In genomic region chr9:133514475-133515239, GRCh38 we compare ENCODE assay signal across 12 cellular contexts. TPM values are rescaled to one million over a fixed set of nuclear protein-coding genes. Genes with fewer than 3 reads are reported as not detected.
A peak's percentile ranks its signal among the peaks of the same experiment; 100 is the strongest.
DNase-seq lines count a peak whose midpoint lies in the region; ATAC-seq and TF ChIP-seq lines count a peak whose summit lies in the region.
"Had no signal": no experiment of that assay in that cellular context is flagged by ENCODE, and none has a peak within 500 bp of the region (broad histone marks: within the 10 kb centered on the region; RNA-seq: fewer than 3 reads in every experiment).

No MANE protein-coding gene starts in this region.

- DNase-seq in DMS79 treated with DMSO at 0.1 percent for 48 hours (lab: John Stamatoyannopoulos, UW) (peak; percentile 79), NCI-H2196 (lab: John Stamatoyannopoulos, UW; ENCODE audit: unreplicated experiment) (peak; percentile 64), fibroblast of the aortic adventitia (ENCODE audit: low read depth) (peak; percentile 49), posterior cingulate gyrus (peak in 9 of 10 donors; percentile 48 to 94 (median 64)), SIG-M5 (lab: John Stamatoyannopoulos, UW) (no peak)
- no peak for DNase-seq in activated naive CD8-positive, alpha-beta T cell treated with anti-CD3 and anti-CD28 coated beads for 36 hours
- DNase-seq: CD4-positive, alpha-beta memory T cell; NCI-H226 had no signal

- no peaks in the 10 kb centered on the region for H3K9me3 Mint-ChIP-seq in activated naive CD8-positive, alpha-beta T cell treated with anti-CD3 and anti-CD28 coated beads for 36 hours
- H3K9me3 Mint-ChIP-seq: CD4-positive, alpha-beta memory T cell; dendritic cell treated with granulocyte-macrophage colony-stimulating factor and Interleukin-4, amounts not matched to agents 40 ng/mL and 50 ng/mL, for 4 days had no signal

- ATAC-seq in HG02588 (IDR thresholded peaks at IDR 0.05; ENCODE audit: unreplicated experiment) = no peak
- ATAC-seq in HG03354 (IDR thresholded peaks at IDR 0.05; ENCODE audit: poor library complexity, severe bottlenecking, unreplicated experiment) = no peak

- H3K4me3 ChIP-seq in fibroblast of the aortic adventitia (ENCODE audit: low read depth, low read length) = no peak overlapping the region

- no peak overlapping the region for H3K4me3 Mint-ChIP-seq in activated naive CD8-positive, alpha-beta T cell treated with anti-CD3 and anti-CD28 coated beads for 36 hours
- H3K4me3 Mint-ChIP-seq: activated naive CD8-positive, alpha-beta T cell; CD4-positive, alpha-beta memory T cell; dendritic cell treated with granulocyte-macrophage colony-stimulating factor and Interleukin-4, amounts not matched to agents 40 ng/mL and 50 ng/mL, for 4 days had no signal

- H3K27ac Mint-ChIP-seq in activated naive CD8-positive, alpha-beta T cell treated with anti-CD3 and anti-CD28 coated beads for 36 hours = no peak overlapping the region
- H3K27ac Mint-ChIP-seq: activated naive CD8-positive, alpha-beta T cell; CD4-positive, alpha-beta memory T cell; dendritic cell treated with granulocyte-macrophage colony-stimulating factor and Interleukin-4, amounts not matched to agents 40 ng/mL and 50 ng/mL, for 4 days had no signal

- intact Hi-C loops in posterior cingulate gyrus (cut with DNase I) = no loop called here

- TF ChIP-seq CTCF in fibroblast of the aortic adventitia (IDR thresholded peaks at IDR 0.05; ENCODE audit: insufficient read depth, low read length) = no peak

- peaks cover 3% of the 10 kb centered on the region for H3K4me1 Mint-ChIP-seq in activated naive CD8-positive, alpha-beta T cell treated with anti-CD3 and anti-CD28 coated beads for 36 hours

- H3K36me3 Mint-ChIP-seq in activated naive CD8-positive, alpha-beta T cell treated with anti-CD3 and anti-CD28 coated beads for 36 hours = no peaks in the 10 kb centered on the region
- H3K36me3 Mint-ChIP-seq: activated naive CD8-positive, alpha-beta T cell; CD4-positive, alpha-beta memory T cell had no signal

- H3K27me3 Mint-ChIP-seq in activated naive CD8-positive, alpha-beta T cell treated with anti-CD3 and anti-CD28 coated beads for 36 hours = no peaks in the 10 kb centered on the region
- H3K27me3 Mint-ChIP-seq: activated naive CD8-positive, alpha-beta T cell had no signal

RNA-seq across cellular contexts. Expression of gene MYMK, which starts 10.1 kb away (rescaled TPM):
- not detected in 2 replicates for total RNA-seq in fibroblast of the aortic adventitia (ENCODE audit: low replicate concordance)
- total RNA-seq in activated naive CD8-positive, alpha-beta T cell treated with anti-CD3 and anti-CD28 coated beads for 36 hours = not detected
- total RNA-seq: CD4-positive, alpha-beta memory T cell had no signal

RNA-seq across cellular contexts. Expression of gene ADAMTSL2, which starts 19.8 kb away (rescaled TPM):
- total RNA-seq in fibroblast of the aortic adventitia (ENCODE audit: low replicate concordance) = 0.16 TPM in 1 of 2 replicates, not detected in the other
- under 1 TPM; 0.29 to 0.34 TPM for total RNA-seq in activated naive CD8-positive, alpha-beta T cell treated with anti-CD3 and anti-CD28 coated beads for 36 hours

RNA-seq across cellular contexts. Expression of gene SLC2A6, which starts 35.8 kb away (rescaled TPM):
- total RNA-seq in fibroblast of the aortic adventitia (ENCODE audit: low replicate concordance) = 0.74 and 7.3 TPM in 2 replicates
- 1 to 10 TPM; 8.9 to 9.3 TPM for total RNA-seq in activated naive CD8-positive, alpha-beta T cell treated with anti-CD3 and anti-CD28 coated beads for 36 hours

RNA-seq across cellular contexts. Expression of gene CACFD1, which starts 54.9 kb away (rescaled TPM):
- total RNA-seq in fibroblast of the aortic adventitia (ENCODE audit: low replicate concordance) = 4.4 and 18.0 TPM in 2 replicates
- 1 to 10 TPM in 1 of 2 experiments, under 1 TPM in 1; 0.54 to 1.4 TPM for total RNA-seq in activated naive CD8-positive, alpha-beta T cell treated with anti-CD3 and anti-CD28 coated beads for 36 hours

Comparison
In these comparisons a context has a peak if more than half of its experiments do, and no peak if none do; other contexts are left out.
1. DNase-seq: peak in DMS79 treated with DMSO at 0.1 percent for 48 hours (single experiment), NCI-H2196 (single experiment), fibroblast of the aortic adventitia (single experiment) and posterior cingulate gyrus (9 of 10); none in activated naive CD8-positive, alpha-beta T cell treated with anti-CD3 and anti-CD28 coated beads for 36 hours (single experiment) and SIG-M5 (single experiment).